ENCODE assay signal across 8 cellular contexts in the genomic region with DNA sequence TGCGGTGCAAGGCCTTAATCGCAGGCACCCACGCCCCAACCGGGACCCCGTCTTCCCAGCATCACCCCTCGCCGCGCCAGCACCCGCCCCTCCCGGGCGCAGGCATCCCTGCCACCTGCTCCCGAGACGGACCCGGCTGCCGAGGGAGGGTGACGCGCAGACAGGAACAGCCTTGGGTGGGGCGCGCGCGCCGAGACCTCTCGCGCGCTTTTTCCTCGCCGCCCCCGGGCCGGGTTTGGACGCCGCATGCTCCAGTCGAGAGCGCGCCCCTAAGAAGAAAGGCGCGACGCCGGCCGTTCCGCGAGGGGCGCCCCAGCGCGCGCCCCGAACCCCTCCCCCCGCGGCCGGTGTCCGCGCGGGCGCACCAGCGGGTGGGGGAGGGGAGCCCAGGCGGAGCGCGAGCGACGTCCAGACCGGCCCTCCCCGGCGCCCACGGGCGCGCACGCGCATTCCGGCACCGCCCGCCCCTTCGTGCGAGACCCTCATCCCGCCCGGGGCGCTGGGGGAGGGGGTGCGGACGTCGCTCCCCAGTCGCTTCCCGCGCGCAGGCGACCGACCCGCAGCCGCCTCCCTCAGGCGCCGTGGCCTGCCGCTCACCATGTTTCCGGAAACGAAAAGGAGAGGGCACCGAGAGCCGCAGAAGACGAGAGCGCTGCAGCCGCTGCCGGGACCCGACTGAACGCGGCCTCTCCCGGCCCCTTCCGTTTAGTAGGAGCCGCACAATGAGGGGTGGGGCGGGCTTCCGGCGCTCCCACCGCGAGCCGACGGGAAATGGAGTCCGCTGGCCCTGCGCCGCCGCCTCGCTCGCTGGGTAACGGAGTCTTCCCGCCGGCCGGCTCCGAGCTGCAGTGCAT. TPM values are rescaled to one million over a fixed set of nuclear protein-coding genes. Genes with fewer than 3 reads are reported as not detected.
DNase-seq lines count a peak whose midpoint lies in the region; ATAC-seq and TF ChIP-seq lines count a peak whose summit lies in the region.

A gene (minus strand): TSS at position 681 of the 854 bp plus-strand sequence. CDS start 81 bp downstream, at position 600.

- H3K4me3 ChIP-seq in HEK293 (ENCODE audit: low read depth, low read length) (peak within 1 kb of the TSS; percentile 95), suprapubic skin (peak within 1 kb of the TSS; percentile 87)

- no peak for TF ChIP-seq CTCF in HEK293 (tag by site-specific recombination; IDR thresholded peaks at IDR 0.05)
- TF ChIP-seq CTCF in suprapubic skin (IDR thresholded peaks at IDR 0.05): no peak

- POLR2A ChIA-PET in HEK293 (lab: Yijun Ruan, JAX): interaction anchor here (0.6 to 6.5 kb wide), 31 partner anchors 9 to 308 kb away, joined by 3 to 121 read pairs (median 4); a partner anchor contains a TSS

- peak; percentile 95 to 98 for TF ChIP-seq POLR2A in suprapubic skin (IDR thresholded peaks at IDR 0.05)

- DNase-seq in GDM1 (lab: John Stamatoyannopoulos, UW) (peak; percentile 98), MV-4-11 (lab: John Stamatoyannopoulos, UW) (peak; percentile 95), germinal center (ENCODE audit: low spot score) (peak; percentile 90), occipital lobe (lab: John Stamatoyannopoulos, UW) (peak; percentile 97), suprapubic skin (ENCODE audit: low spot score in 2 of 2) (peak; percentile 99)
- DNase-seq in activated naive CD4-positive, alpha-beta T cell treated with anti-CD3 and anti-CD28 coated beads, Interleukin-2, amount 50 U/mL, for 16 hours: peak; percentile 98

- H3K36me3 ChIP-seq in HEK293 (ENCODE audit: control insufficient read depth in 2 of 2, insufficient read depth in 1 of 2, low read length in 2 of 2) (peaks cover 0 to 54% of the 10 kb centered on the region in 2 experiments; a peak in 1 of 3 replicates), suprapubic skin (peaks cover 43% of the 10 kb centered on the region)

- no peaks in the 10 kb centered on the region for H3K27me3 ChIP-seq in suprapubic skin

- H3K27ac ChIP-seq in HEK293 (ENCODE audit: extremely low read depth, low read depth, low read length) (peak within 1 kb of the TSS; percentile 92), suprapubic skin (peak within 1 kb of the TSS; percentile 97)

- H3K9me3 ChIP-seq in HEK293 (ENCODE audit: control insufficient read depth, insufficient read depth, low read depth, low read length) (no peaks in the 10 kb centered on the region), suprapubic skin (no peaks in the 10 kb centered on the region)

- peak; percentile 0; the same call in 1 of the 3 replicates for ATAC-seq in SK-N-SH treated with all-trans-retinoic acid at 6 μM for 48 hours

- H3K4me1 ChIP-seq in HEK293 (ENCODE audit: control insufficient read depth, insufficient read depth, low read length): peaks cover 4% of the 10 kb centered on the region; the same call in 1 of the 2 replicates
- peaks cover 79% of the 10 kb centered on the region for H3K4me1 ChIP-seq in suprapubic skin

- CTCF ChIA-PET in HEK293 (lab: Yijun Ruan, JAX): interaction anchor here (0.6 to 6.3 kb wide), 5 partner anchors 30 to 252 kb away, joined by 3 to 118 read pairs (median 4); a partner anchor contains a TSS

- 0% methylated on average over 48 of the region's 121 CpGs for WGBS in suprapubic skin

- TF ChIP-seq EP300 in suprapubic skin (IDR thresholded peaks at IDR 0.05): no peak

TF ChIP-seq in HEK293, 187 proteins besides CTCF, POLR2A, EP300 and RAD21 (continues in another document):
- TF ChIP-seq ZNF549 (tag by site-specific recombination; IDR thresholded peaks at IDR 0.05) (no peak), ZNF140 (tag by site-specific recombination; IDR thresholded peaks at IDR 0.05) (no peak), EGR2 (tag by site-specific recombination; IDR thresholded peaks at IDR 0.05; ENCODE audit: low read depth) (no peak), SCRT2 (tag by site-specific recombination; IDR thresholded peaks at IDR 0.05) (no peak), ZNF394 (tag by site-specific recombination; IDR thresholded peaks at IDR 0.05; ENCODE audit: borderline replicate concordance) (peak; percentile 32; the same call in 1 of the 2 replicates), IKZF3 (tag by site-specific recombination; IDR thresholded peaks at IDR 0.05) (0 out of 2 replicates have a peak, but pooled peaks have one; percentile 13), ZNF16 (tag by site-specific recombination; IDR thresholded peaks at IDR 0.05; ENCODE audit: low read depth) (no peak), KLF7 (tag by site-specific recombination; IDR thresholded peaks at IDR 0.05; ENCODE audit: borderline replicate concordance) (peak; percentile 91; the same call in 1 of the 2 replicates)
- TF ChIP-seq, protein P1, sequence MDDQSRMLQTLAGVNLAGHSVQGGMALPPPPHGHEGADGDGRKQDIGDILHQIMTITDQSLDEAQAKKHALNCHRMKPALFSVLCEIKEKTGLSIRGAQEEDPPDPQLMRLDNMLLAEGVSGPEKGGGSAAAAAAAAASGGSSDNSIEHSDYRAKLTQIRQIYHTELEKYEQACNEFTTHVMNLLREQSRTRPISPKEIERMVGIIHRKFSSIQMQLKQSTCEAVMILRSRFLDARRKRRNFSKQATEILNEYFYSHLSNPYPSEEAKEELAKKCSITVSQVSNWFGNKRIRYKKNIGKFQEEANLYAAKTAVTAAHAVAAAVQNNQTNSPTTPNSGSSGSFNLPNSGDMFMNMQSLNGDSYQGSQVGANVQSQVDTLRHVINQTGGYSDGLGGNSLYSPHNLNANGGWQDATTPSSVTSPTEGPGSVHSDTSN (CRISPR knock-in tag; IDR thresholded peaks at IDR 0.05): peak; percentile 49; the same call in 1 of the 2 replicates
- TF ChIP-seq, protein P2, sequence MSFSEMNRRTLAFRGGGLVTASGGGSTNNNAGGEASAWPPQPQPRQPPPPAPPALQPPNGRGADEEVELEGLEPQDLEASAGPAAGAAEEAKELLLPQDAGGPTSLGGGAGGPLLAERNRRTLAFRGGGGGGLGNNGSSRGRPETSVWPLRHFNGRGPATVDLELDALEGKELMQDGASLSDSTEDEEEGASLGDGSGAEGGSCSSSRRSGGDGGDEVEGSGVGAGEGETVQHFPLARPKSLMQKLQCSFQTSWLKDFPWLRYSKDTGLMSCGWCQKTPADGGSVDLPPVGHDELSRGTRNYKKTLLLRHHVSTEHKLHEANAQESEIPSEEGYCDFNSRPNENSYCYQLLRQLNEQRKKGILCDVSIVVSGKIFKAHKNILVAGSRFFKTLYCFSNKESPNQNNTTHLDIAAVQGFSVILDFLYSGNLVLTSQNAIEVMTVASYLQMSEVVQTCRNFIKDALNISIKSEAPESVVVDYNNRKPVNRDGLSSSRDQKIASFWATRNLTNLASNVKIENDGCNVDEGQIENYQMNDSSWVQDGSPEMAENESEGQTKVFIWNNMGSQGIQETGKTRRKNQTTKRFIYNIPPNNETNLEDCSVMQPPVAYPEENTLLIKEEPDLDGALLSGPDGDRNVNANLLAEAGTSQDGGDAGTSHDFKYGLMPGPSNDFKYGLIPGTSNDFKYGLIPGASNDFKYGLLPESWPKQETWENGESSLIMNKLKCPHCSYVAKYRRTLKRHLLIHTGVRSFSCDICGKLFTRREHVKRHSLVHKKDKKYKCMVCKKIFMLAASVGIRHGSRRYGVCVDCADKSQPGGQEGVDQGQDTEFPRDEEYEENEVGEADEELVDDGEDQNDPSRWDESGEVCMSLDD (tag by site-specific recombination; IDR thresholded peaks at IDR 0.05): peak; percentile 43

TF ChIP-seq in SK-N-SH treated with all-trans-retinoic acid at 6 μM for 48 hours, 23 proteins besides CTCF, POLR2A, EP300 and RAD21 (continues in another document):
- TF ChIP-seq ZNF70 (CRISPR knock-in tag; IDR thresholded peaks at IDR 0.05) (peak; percentile 65; the same call in 1 of the 2 replicates), ZNF8 (CRISPR knock-in tag; IDR thresholded peaks at IDR 0.05) (no peak), ZNF565 (CRISPR knock-in tag; conservative IDR thresholded peaks at IDR 0.05; ENCODE audit: low read depth) (no peak), RARB (CRISPR knock-in tag; IDR thresholded peaks at IDR 0.05) (no peak), ESRRG (CRISPR knock-in tag; IDR thresholded peaks at IDR 0.05) (0 out of 2 replicates have a peak, but pooled peaks have one; percentile 43), SNAI2 (CRISPR knock-in tag; IDR thresholded peaks at IDR 0.05) (no peak), ZC3H10 (CRISPR knock-in tag; IDR thresholded peaks at IDR 0.05) (no peak), OSR1 (CRISPR knock-in tag; IDR thresholded peaks at IDR 0.05) (no peak), ZFP30 (CRISPR knock-in tag; IDR thresholded peaks at IDR 0.05) (no peak), CSDC2 (CRISPR knock-in tag; IDR thresholded peaks at IDR 0.05) (no peak), TCF4 (CRISPR knock-in tag; IDR thresholded peaks at IDR 0.05; ENCODE audit: borderline replicate concordance) (no peak)
- TF ChIP-seq, protein P3, sequence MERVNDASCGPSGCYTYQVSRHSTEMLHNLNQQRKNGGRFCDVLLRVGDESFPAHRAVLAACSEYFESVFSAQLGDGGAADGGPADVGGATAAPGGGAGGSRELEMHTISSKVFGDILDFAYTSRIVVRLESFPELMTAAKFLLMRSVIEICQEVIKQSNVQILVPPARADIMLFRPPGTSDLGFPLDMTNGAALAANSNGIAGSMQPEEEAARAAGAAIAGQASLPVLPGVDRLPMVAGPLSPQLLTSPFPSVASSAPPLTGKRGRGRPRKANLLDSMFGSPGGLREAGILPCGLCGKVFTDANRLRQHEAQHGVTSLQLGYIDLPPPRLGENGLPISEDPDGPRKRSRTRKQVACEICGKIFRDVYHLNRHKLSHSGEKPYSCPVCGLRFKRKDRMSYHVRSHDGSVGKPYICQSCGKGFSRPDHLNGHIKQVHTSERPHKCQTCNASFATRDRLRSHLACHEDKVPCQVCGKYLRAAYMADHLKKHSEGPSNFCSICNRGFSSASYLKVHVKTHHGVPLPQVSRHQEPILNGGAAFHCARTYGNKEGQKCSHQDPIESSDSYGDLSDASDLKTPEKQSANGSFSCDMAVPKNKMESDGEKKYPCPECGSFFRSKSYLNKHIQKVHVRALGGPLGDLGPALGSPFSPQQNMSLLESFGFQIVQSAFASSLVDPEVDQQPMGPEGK (CRISPR knock-in tag; IDR thresholded peaks at IDR 0.05; ENCODE audit: borderline replicate concordance): no peak
- TF ChIP-seq, protein P4, sequence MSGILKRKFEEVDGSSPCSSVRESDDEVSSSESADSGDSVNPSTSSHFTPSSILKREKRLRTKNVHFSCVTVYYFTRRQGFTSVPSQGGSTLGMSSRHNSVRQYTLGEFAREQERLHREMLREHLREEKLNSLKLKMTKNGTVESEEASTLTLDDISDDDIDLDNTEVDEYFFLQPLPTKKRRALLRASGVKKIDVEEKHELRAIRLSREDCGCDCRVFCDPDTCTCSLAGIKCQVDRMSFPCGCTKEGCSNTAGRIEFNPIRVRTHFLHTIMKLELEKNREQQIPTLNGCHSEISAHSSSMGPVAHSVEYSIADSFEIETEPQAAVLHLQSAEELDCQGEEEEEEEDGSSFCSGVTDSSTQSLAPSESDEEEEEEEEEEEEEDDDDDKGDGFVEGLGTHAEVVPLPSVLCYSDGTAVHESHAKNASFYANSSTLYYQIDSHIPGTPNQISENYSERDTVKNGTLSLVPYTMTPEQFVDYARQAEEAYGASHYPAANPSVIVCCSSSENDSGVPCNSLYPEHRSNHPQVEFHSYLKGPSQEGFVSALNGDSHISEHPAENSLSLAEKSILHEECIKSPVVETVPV (CRISPR knock-in tag; IDR thresholded peaks at IDR 0.05): no peak

RNA-seq across cellular contexts. Expression of the gene that starts here (rescaled TPM):
- total RNA-seq in occipital lobe (404 TPM), suprapubic skin (100 to 1,000 TPM; 331 to 608 (median 584) TPM)

Comparison
In these comparisons a context has a peak if more than half of its experiments do, and no peak if none do; other contexts are left out.
1. Peak in every context shown above with its lines: DNase-seq, ATAC-seq, H3K4me3 ChIP-seq and H3K27ac ChIP-seq.